Comparison of ENCODE assay signal across 1 cellular context in genomic region chrX:72115380-72115779, GRCh38.
TF ChIP-seq lines count a peak whose summit lies in the region.

No MANE protein-coding gene starts in this region.

TF ChIP-seq in GM23338, 12 proteins besides CTCF, POLR2A, EP300 and RAD21 (continued from another document):
- no peak for TF ChIP-seq ZNF462 (CRISPR knock-in tag; IDR thresholded peaks at IDR 0.05)
TF ChIP-seq in GM23338: peak in this region for 0.
